Comparison of ENCODE assay signal across 8 cellular contexts in genomic region chr21:38984982-38985422, GRCh38.
DNase-seq lines count a peak whose midpoint lies in the region; ATAC-seq and TF ChIP-seq lines count a peak whose summit lies in the region.

No MANE protein-coding gene starts in this region.

- TF ChIP-seq CTCF in CD14-positive monocyte (IDR thresholded peaks at IDR 0.05), result no peak
- no peak for TF ChIP-seq CTCF in cardiac fibroblast (IDR thresholded peaks at IDR 0.05; ENCODE audit: low read depth, low read length)
- TF ChIP-seq CTCF in osteocyte (IDR thresholded peaks at IDR 0.05), result no peak

- peak overlapping the region; percentile 43 to 79 for H3K4me3 Mint-ChIP-seq in CD14-positive monocyte
- no peak overlapping the region for H3K4me3 Mint-ChIP-seq in osteocyte (ENCODE audit: unreplicated experiment)
- H3K4me3 Mint-ChIP-seq in CD8-positive, alpha-beta memory T cell, result no peak overlapping the region

- H3K27ac Mint-ChIP-seq in CD14-positive monocyte (peak overlapping the region in 5 of 7 donors; percentile 41 to 67 (median 54)), osteocyte (ENCODE audit: unreplicated experiment) (peak overlapping the region; percentile 94)
- no peak overlapping the region for H3K27ac Mint-ChIP-seq in CD8-positive, alpha-beta memory T cell

- no peak for DNase-seq in CD14-positive monocyte (ENCODE audit: low spot score)
- DNase-seq in MV-4-11 (lab: John Stamatoyannopoulos, UW), result peak; percentile 98
- DNase-seq in cardiac fibroblast (ENCODE audit: low read depth in 2 of 2), result peak; percentile 83 to 94
- no peak for DNase-seq in osteocyte (ENCODE audit: extremely low spot score, unreplicated experiment)
- no peak for DNase-seq in NCI-H524 treated with DMSO at 0.1 percent for 48 hours (lab: John Stamatoyannopoulos, UW)
- no peak for DNase-seq in SHP77 (lab: John Stamatoyannopoulos, UW)
- DNase-seq in CD8-positive, alpha-beta memory T cell, result no peak

- H3K27me3 Mint-ChIP-seq in CD14-positive monocyte (ENCODE audit: low read depth in 3 of 3), result peaks cover 7 to 10% (median 7%) of the 10 kb centered on the region in 3 donors
- H3K27me3 Mint-ChIP-seq in osteocyte (ENCODE audit: unreplicated experiment), result peaks cover 12% of the 10 kb centered on the region
- H3K27me3 Mint-ChIP-seq in CD8-positive, alpha-beta memory T cell, result peaks cover 28 to 70% of the 10 kb centered on the region in 2 donors

- ATAC-seq in GM19452 (IDR thresholded peaks at IDR 0.05; ENCODE audit: unreplicated experiment), result no peak

- H3K4me1 ChIP-seq in CD8-positive, alpha-beta memory T cell (ENCODE audit: insufficient read depth, low read length), result no peaks in the 10 kb centered on the region

- no peaks in the 10 kb centered on the region for H3K9me3 ChIP-seq in CD8-positive, alpha-beta memory T cell (ENCODE audit: low read length)

- H3K27me3 ChIP-seq in CD8-positive, alpha-beta memory T cell (ENCODE audit: insufficient read depth, low read length, poor library complexity, severe bottlenecking), result no peaks in the 10 kb centered on the region

- H3K36me3 Mint-ChIP-seq in CD14-positive monocyte (peaks cover 0 to 8% of the 10 kb centered on the region in 2 donors), osteocyte (ENCODE audit: unreplicated experiment) (no peaks in the 10 kb centered on the region)
- H3K36me3 Mint-ChIP-seq in CD8-positive, alpha-beta memory T cell, result no peaks in the 10 kb centered on the region

- CTCF ChIA-PET in CD8-positive, alpha-beta memory T cell (lab: Charles Lee), result no interaction called here

- no peak overlapping the region for H3K4me3 ChIP-seq in cardiac fibroblast (replicated peaks in 1 of 2; ENCODE audit: low read depth in 2 of 2, low read length in 2 of 2)
- no peak overlapping the region for H3K4me3 ChIP-seq in CD8-positive, alpha-beta memory T cell (ENCODE audit: low read length)

- no peak overlapping the region for H3K27ac ChIP-seq in CD8-positive, alpha-beta memory T cell (ENCODE audit: low read depth, low read length)

- POLR2A ChIA-PET in CD8-positive, alpha-beta memory T cell (lab: Charles Lee), result no interaction called here

- H3K36me3 ChIP-seq in CD8-positive, alpha-beta memory T cell (ENCODE audit: insufficient read depth, low read length), result no peaks in the 10 kb centered on the region

- H3K4me1 Mint-ChIP-seq in CD14-positive monocyte (peaks cover 45% of the 10 kb centered on the region), osteocyte (ENCODE audit: unreplicated experiment) (peaks cover 69% of the 10 kb centered on the region)
- peaks cover 0 to 4% (median 3%) of the 10 kb centered on the region in 3 donors for H3K4me1 Mint-ChIP-seq in CD8-positive, alpha-beta memory T cell

- H3K9me3 Mint-ChIP-seq in CD14-positive monocyte (peaks cover 0 to 4% (median 0%) of the 10 kb centered on the region in 7 donors), osteocyte (ENCODE audit: unreplicated experiment) (no peaks in the 10 kb centered on the region)
- H3K9me3 Mint-ChIP-seq in CD8-positive, alpha-beta memory T cell, result peaks cover 0 to 5% (median 3%) of the 10 kb centered on the region in 5 donors

- intact Hi-C loops in CD14-positive monocyte (cut with micrococcal nuclease), result no loop called here

Comparison
In these comparisons a context has a peak if more than half of its experiments do, and no peak if none do; other contexts are left out.
1. DNase-seq: peak in MV-4-11 (single experiment) and cardiac fibroblast (2 of 2); none in CD14-positive monocyte (single experiment), osteocyte (single experiment), NCI-H524 treated with DMSO at 0.1 percent for 48 hours (single experiment), SHP77 (0 of 2) and CD8-positive, alpha-beta memory T cell (0 of 5).
2. H3K27ac Mint-ChIP-seq: peak in CD14-positive monocyte (5 of 7) and osteocyte (single experiment); none in CD8-positive, alpha-beta memory T cell (0 of 8).
3. H3K4me3 Mint-ChIP-seq: peak in CD14-positive monocyte (2 of 2); none in osteocyte (single experiment) and CD8-positive, alpha-beta memory T cell (0 of 7).